In genomic region chr1:167229719-167230385, GRCh38 we compare ENCODE assay signal across 18 cellular contexts. TPM values are rescaled to one million over a fixed set of nuclear protein-coding genes. Genes with fewer than 3 reads are reported as not detected.
DNase-seq lines count a peak whose midpoint lies in the region; ATAC-seq and TF ChIP-seq lines count a peak whose summit lies in the region.
"Had no signal": no experiment of that assay in that cellular context is flagged by ENCODE, and none has a peak within 500 bp of the region (broad histone marks: within the 10 kb centered on the region; RNA-seq: fewer than 3 reads in every experiment).

No MANE protein-coding gene starts in this region.

- no TSS peak for BruUV-seq in OCI-LY7 (replicated peaks; lab: Mats Ljungman, UMichigan)

- no peaks in the 10 kb centered on the region for H4K20me1 ChIP-seq in OCI-LY7 (ENCODE audit: insufficient read depth, low read length)

- H3K4me2 ChIP-seq in OCI-LY7 (ENCODE audit: low read length): no peak overlapping the region

- no peak overlapping the region for H3K27ac Mint-ChIP-seq in activated CD4-positive, alpha-beta memory T cell treated with anti-CD3 and anti-CD28 coated beads, Interleukin-2, amount 10 ng/mL, durations not matched to agents 7 days and 5 days

- H3K36me3 ChIP-seq in lower lobe of right lung (no peaks in the 10 kb centered on the region), OCI-LY7 (ENCODE audit: insufficient read depth, low read length) (no peaks in the 10 kb centered on the region)
- H3K36me3 ChIP-seq: right lobe of liver, vagina, WERI-Rb-1 had no signal

- peak; percentile 23 for DNase-seq in Caki2 (ENCODE audit: low read depth)
- peak; percentile 50 to 60 for DNase-seq in Kasumi-1 (lab: John Stamatoyannopoulos, UW)
- peak; percentile 93 for DNase-seq in SKM-1 treated with dmso at 0.1 percent for 144 hours (lab: John Stamatoyannopoulos, UW; ENCODE audit: unreplicated experiment)
- DNase-seq in lower lobe of right lung: no peak
- no peak for DNase-seq in OCI-LY7 (ENCODE audit: low spot score)
- DNase-seq in foreskin melanocyte: no peak
- DNase-seq in activated CD4-positive, alpha-beta memory T cell treated with anti-CD3 and anti-CD28 coated beads, Interleukin-2, amount 10 ng/mL, durations not matched to agents 7 days and 5 days: no peak
- no peak for DNase-seq in middle frontal gyrus (ENCODE audit: extremely low spot score, low spot score)
- DNase-seq: KG1, kidney, NCI-H1436 treated with DMSO at 0.1 percent for 48 hours, NCI-H446 treated with DMSO at 0.1 percent for 48 hours, occipital lobe, right lobe of liver, SW 1271, WERI-Rb-1 had no signal

- no peaks in the 10 kb centered on the region for H3K79me2 ChIP-seq in OCI-LY7 (ENCODE audit: insufficient read depth, low read depth, low read length)

- H3K4me3 ChIP-seq in lower lobe of right lung: no peak overlapping the region
- no peak overlapping the region for H3K4me3 ChIP-seq in OCI-LY7 (ENCODE audit: low read depth, low read length, poor library complexity, severe bottlenecking)
- H3K4me3 ChIP-seq: right lobe of liver, vagina had no signal

- POLR2A ChIA-PET in OCI-LY7 (lab: Charles Lee): interaction anchor here (0.9 to 2.2 kb wide), 2 partner anchors 8 to 11 kb away, joined by 3 to 10 read pairs; no protein-coding TSS in a partner anchor
- POLR2A ChIA-PET in activated CD4-positive, alpha-beta memory T cell treated with anti-CD3 and anti-CD28 coated beads, Interleukin-2, amount 10 ng/mL, durations not matched to agents 7 days and 5 days (lab: Charles Lee): interaction anchor here (1.2 kb wide), 1 partner anchor 10 kb away, joined by 4 read pairs; the partner anchor contains the start of gene POU2F1

- no peak overlapping the region for H3K4me3 Mint-ChIP-seq in activated CD4-positive, alpha-beta memory T cell treated with anti-CD3 and anti-CD28 coated beads, Interleukin-2, amount 10 ng/mL, durations not matched to agents 7 days and 5 days

- H3K27me3 ChIP-seq in lower lobe of right lung (ENCODE audit: low read depth): no peaks in the 10 kb centered on the region
- H3K27me3 ChIP-seq: right lobe of liver, vagina had no signal

- in situ Hi-C loops in Caki2 (cut with HindIII; ENCODE audit: low pct_unique_long_range_greater_than_20kb, low sequenced_read_pairs): no loop called here

- H3K9me3 Mint-ChIP-seq in activated CD4-positive, alpha-beta memory T cell treated with anti-CD3 and anti-CD28 coated beads, Interleukin-2, amount 10 ng/mL, durations not matched to agents 7 days and 5 days: peaks cover 2% of the 10 kb centered on the region

- CTCF ChIA-PET in OCI-LY7 (lab: Charles Lee; ENCODE audit: unreplicated experiment): no interaction called here
- CTCF ChIA-PET in activated CD4-positive, alpha-beta memory T cell treated with anti-CD3 and anti-CD28 coated beads, Interleukin-2, amount 10 ng/mL, durations not matched to agents 7 days and 5 days (lab: Charles Lee): interaction anchor here (0.7 to 3.9 kb wide), 4 partner anchors 10 to 310 kb away, joined by 3 to 33 read pairs (median 4); partner anchors contain the start of gene POU2F1

- peaks cover 7% of the 10 kb centered on the region for H3K36me3 Mint-ChIP-seq in activated CD4-positive, alpha-beta memory T cell treated with anti-CD3 and anti-CD28 coated beads, Interleukin-2, amount 10 ng/mL, durations not matched to agents 7 days and 5 days (ENCODE audit: low read depth)

- no peaks in the 10 kb centered on the region for H3K9me2 ChIP-seq in OCI-LY7 (ENCODE audit: insufficient read depth, low read length)

- ATAC-seq in lower lobe of right lung: peak; percentile 42 to 45
- ATAC-seq: Panc1 had no signal

- H2AFZ ChIP-seq in OCI-LY7 (ENCODE audit: low read length): no peak overlapping the region

- peaks cover 11% of the 10 kb centered on the region for H3K4me1 Mint-ChIP-seq in activated CD4-positive, alpha-beta memory T cell treated with anti-CD3 and anti-CD28 coated beads, Interleukin-2, amount 10 ng/mL, durations not matched to agents 7 days and 5 days

- H3K27me3 Mint-ChIP-seq in activated CD4-positive, alpha-beta memory T cell treated with anti-CD3 and anti-CD28 coated beads, Interleukin-2, amount 10 ng/mL, durations not matched to agents 7 days and 5 days: no peaks in the 10 kb centered on the region

- H3K27ac ChIP-seq in lower lobe of right lung (no peak overlapping the region), OCI-LY7 (ENCODE audit: low read depth, low read length, poor library complexity, severe bottlenecking) (no peak overlapping the region)
- H3K27ac ChIP-seq: right lobe of liver, vagina, WERI-Rb-1 had no signal

- TF ChIP-seq CTCF in lower lobe of right lung (IDR thresholded peaks at IDR 0.05) (no peak), OCI-LY7 (conservative IDR thresholded peaks at IDR 0.05; ENCODE audit: low read length) (no peak)

- H3K9me3 ChIP-seq in lower lobe of right lung (no peaks in the 10 kb centered on the region), OCI-LY7 (ENCODE audit: low read length) (no peaks in the 10 kb centered on the region)
- H3K9me3 ChIP-seq: right lobe of liver, vagina had no signal

- intact Hi-C loops in lower lobe of right lung (cut with DNase I) (no loop called here), OCI-LY7 (cut with micrococcal nuclease; ENCODE audit: unreplicated experiment) (loop anchor here (10.0 kb wide), 1 partner anchor 55 kb away; no protein-coding TSS in a partner anchor)

- H3K4me1 ChIP-seq in lower lobe of right lung (peaks cover 59% of the 10 kb centered on the region), OCI-LY7 (ENCODE audit: insufficient read depth, low read length, poor library complexity, severe bottlenecking) (peaks cover 1% of the 10 kb centered on the region)

RNA-seq across cellular contexts. Expression of gene POU2F1, which starts 9.2 kb away (rescaled TPM):
- total RNA-seq in Caki2 (2014; rRNA removed; shearing (Covaris generic); ENCODE audit: low replicate concordance): 2.2 and 3.7 TPM in 2 replicates
- total RNA-seq in lower lobe of right lung (20.1 TPM), OCI-LY7 (2022) (52.3 and 53.4 TPM in 2 replicates)
- 18.7 and 21.2 TPM in 2 replicates for total RNA-seq in OCI-LY7 (2014; rRNA removed; shearing (Covaris generic))
- total RNA-seq in activated CD4-positive, alpha-beta memory T cell treated with anti-CD3 and anti-CD28 coated beads, Interleukin-2, amount 10 ng/mL, durations not matched to agents 7 days and 5 days: 10 to 100 TPM; 17.4 to 20.4 TPM

Comparison
In these comparisons a context has a peak if more than half of its experiments do, and no peak if none do; other contexts are left out.
1. DNase-seq: peak in Caki2 (single experiment), Kasumi-1 (2 of 2) and SKM-1 treated with dmso at 0.1 percent for 144 hours (single experiment); none in lower lobe of right lung (single experiment), OCI-LY7 (single experiment), foreskin melanocyte (single experiment), activated CD4-positive, alpha-beta memory T cell treated with anti-CD3 and anti-CD28 coated beads, Interleukin-2, amount 10 ng/mL, durations not matched to agents 7 days and 5 days (single experiment) and middle frontal gyrus (single experiment).